ENCODE assay signal across 8 cellular contexts in the genomic region with DNA sequence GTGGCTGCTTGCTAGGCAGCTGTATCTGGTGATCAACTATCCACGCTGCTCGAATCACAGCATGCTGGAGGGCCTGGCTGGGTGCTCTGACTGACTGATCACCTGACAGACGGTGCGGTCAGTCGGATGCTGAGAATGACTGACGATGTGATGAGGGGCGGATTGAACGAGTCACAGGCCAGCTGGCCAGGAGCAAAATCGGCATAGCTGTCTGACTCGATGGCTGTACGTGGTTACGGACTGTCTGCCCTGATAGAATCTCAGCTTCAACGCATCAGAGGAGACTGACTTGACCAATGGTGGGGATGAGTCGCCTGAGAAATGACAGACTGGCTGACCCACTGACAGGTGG. TPM values are rescaled to one million over a fixed set of nuclear protein-coding genes. Genes with fewer than 3 reads are reported as not detected.
DNase-seq lines count a peak whose midpoint lies in the region; ATAC-seq and TF ChIP-seq lines count a peak whose summit lies in the region.

No MANE protein-coding gene starts in this region.

- WGBS in ectodermal cell, 2 experiments = 63% methylated on average over 14 of the region's 14 CpGs

- peak overlapping the region; percentile 88 for H3K9ac ChIP-seq in NT2/D1 (ENCODE audit: insufficient read length, low read depth)

- no peaks in the 10 kb centered on the region for H3K9me3 ChIP-seq in DOHH2 (ENCODE audit: control insufficient read depth, insufficient read depth, low read length)
- H3K9me3 ChIP-seq in NT2/D1 (ENCODE audit: insufficient read depth, low read length) = no peaks in the 10 kb centered on the region
- no peaks in the 10 kb centered on the region for H3K9me3 ChIP-seq in ectodermal cell (ENCODE audit: control insufficient read depth, low read length)
- H3K9me3 ChIP-seq in osteoblast (ENCODE audit: low read depth, low read length) = no peaks in the 10 kb centered on the region

- H3K36me3 ChIP-seq in DOHH2 (ENCODE audit: control insufficient read depth, low read length) = peaks cover 24% of the 10 kb centered on the region
- H3K36me3 ChIP-seq in NT2/D1 (ENCODE audit: insufficient read depth, insufficient read length, low read length) = peaks cover 20% of the 10 kb centered on the region
- H3K36me3 ChIP-seq in ectodermal cell (ENCODE audit: control insufficient read depth, insufficient read depth, low read length) = no peaks in the 10 kb centered on the region
- H3K36me3 ChIP-seq in osteoblast (ENCODE audit: insufficient read depth, low read length) = no peaks in the 10 kb centered on the region

- H3K4me2 ChIP-seq in DOHH2 (ENCODE audit: low read length) (peak overlapping the region; percentile 95), osteoblast (ENCODE audit: insufficient read depth, low read length) (peak overlapping the region; percentile 90)

- no peaks in the 10 kb centered on the region for H3F3A ChIP-seq in DOHH2 (ENCODE audit: control insufficient read depth, insufficient read depth)

- H3K27me3 ChIP-seq in DOHH2 (ENCODE audit: control insufficient read depth, low read length) = no peaks in the 10 kb centered on the region
- peaks cover 28% of the 10 kb centered on the region for H3K27me3 ChIP-seq in NT2/D1 (ENCODE audit: insufficient read depth, insufficient read length)
- peaks cover 3% of the 10 kb centered on the region for H3K27me3 ChIP-seq in ectodermal cell (ENCODE audit: control insufficient read depth, insufficient read depth, low read length, poor library complexity, severe bottlenecking)
- H3K27me3 ChIP-seq in osteoblast (ENCODE audit: insufficient read depth, low read length) = no peaks in the 10 kb centered on the region

- CTCF ChIA-PET in HEK293T (lab: Yijun Ruan, JAX) = no interaction called here

- H3K4me1 ChIP-seq in DOHH2 (ENCODE audit: control insufficient read depth, low read length) = peaks cover 22% of the 10 kb centered on the region
- H3K4me1 ChIP-seq in NT2/D1 (ENCODE audit: insufficient read depth, insufficient read length) = peaks cover 19% of the 10 kb centered on the region
- H3K4me1 ChIP-seq in ectodermal cell (ENCODE audit: control insufficient read depth, insufficient read depth, low read length) = peaks cover 5% of the 10 kb centered on the region
- peaks cover 12% of the 10 kb centered on the region for H3K4me1 ChIP-seq in osteoblast (ENCODE audit: insufficient read depth, low read length)

- H3K4me3 ChIP-seq in DOHH2 (ENCODE audit: low read length) = peak overlapping the region; percentile 84
- H3K4me3 ChIP-seq in NT2/D1 (ENCODE audit: insufficient read length, low read depth) = peak overlapping the region; percentile 81
- peak overlapping the region; percentile 62 for H3K4me3 ChIP-seq in ectodermal cell (ENCODE audit: insufficient read depth, low read depth, low read length)
- H3K4me3 ChIP-seq in osteoblast (ENCODE audit: insufficient read depth, low read length) = peak overlapping the region; percentile 75

- no peak for ATAC-seq in GM19351 (IDR thresholded peaks at IDR 0.05; ENCODE audit: unreplicated experiment)

- TF ChIP-seq CTCF in DOHH2 (IDR thresholded peaks at IDR 0.05; ENCODE audit: low read depth, low read length, poor library complexity, severe bottlenecking) (no peak), osteoblast (IDR thresholded peaks at IDR 0.05; ENCODE audit: extremely low read depth, low read depth, low read length) (no peak)

- POLR2A ChIA-PET in HEK293T (lab: Yijun Ruan, JAX) = interaction anchor here (0.9 to 4.5 kb wide), 6 partner anchors 11 to 203 kb away, joined by 3 to 22 read pairs (median 4); a partner anchor contains a TSS

- H4K20me1 ChIP-seq in DOHH2 (ENCODE audit: control insufficient read depth, insufficient read depth, low read depth, low read length) = no peaks in the 10 kb centered on the region
- H4K20me1 ChIP-seq in osteoblast (ENCODE audit: insufficient read depth, low read length) = no peaks in the 10 kb centered on the region

- peaks cover 36% of the 10 kb centered on the region for H3K79me2 ChIP-seq in DOHH2 (ENCODE audit: control insufficient read depth, low read length)
- H3K79me2 ChIP-seq in osteoblast (ENCODE audit: insufficient read depth, low read length) = peaks cover 6% of the 10 kb centered on the region

- no peak for DNase-seq in NT2/D1 (ENCODE audit: low read depth, low spot score)
- DNase-seq in osteoblast (ENCODE audit: insufficient read length, low spot score, missing footprints) = no peak
- DNase-seq in OCI-M2 (lab: John Stamatoyannopoulos, UW; ENCODE audit: unreplicated experiment) = no peak
- DNase-seq in NCI-H2029 treated with DMSO at 0.1 percent for 48 hours (lab: John Stamatoyannopoulos, UW) = no peak
- DNase-seq in HEK293T (ENCODE audit: extremely low spot score) = no peak

- H2AFZ ChIP-seq in osteoblast (ENCODE audit: low read length) = peak overlapping the region; percentile 92

- H3K27ac ChIP-seq in DOHH2 (ENCODE audit: low read depth, low read length) (0 out of 2 replicates have a peak overlapping the region, but pooled peaks have one; percentile 73), ectodermal cell (ENCODE audit: insufficient read depth, low read depth, low read length, poor library complexity, severe bottlenecking) (no peak overlapping the region), osteoblast (ENCODE audit: low read depth, low read length) (peak overlapping the region; percentile 63)

- H3K9me2 ChIP-seq in DOHH2 (replicated peaks; ENCODE audit: control insufficient read depth, low read length) = no peaks in the 10 kb centered on the region

TF ChIP-seq in HEK293T, 16 proteins besides CTCF, POLR2A, EP300 and RAD21:
- TF ChIP-seq ELF4 (IDR thresholded peaks at IDR 0.05) (no peak), FOXM1 (IDR thresholded peaks at IDR 0.05; ENCODE audit: borderline replicate concordance) (no peak), LEF1 (IDR thresholded peaks at IDR 0.05; ENCODE audit: borderline replicate concordance) (no peak), HDGF (IDR thresholded peaks at IDR 0.05; ENCODE audit: borderline replicate concordance) (no peak), FOXA1 (IDR thresholded peaks at IDR 0.05) (no peak), TARDBP (IDR thresholded peaks at IDR 0.05) (no peak), FOXK2 (IDR thresholded peaks at IDR 0.05) (no peak), L3MBTL2 (conservative IDR thresholded peaks at IDR 0.05) (no peak), NFRKB (IDR thresholded peaks at IDR 0.05) (no peak), ARNT (IDR thresholded peaks at IDR 0.05) (no peak), CTBP1 (IDR thresholded peaks at IDR 0.05; ENCODE audit: borderline replicate concordance) (no peak), ZNF384 (IDR thresholded peaks at IDR 0.05) (no peak), SP1 (IDR thresholded peaks at IDR 0.05) (no peak), SUZ12 (IDR thresholded peaks at IDR 0.05) (no peak), BHLHE40 (IDR thresholded peaks at IDR 0.05; ENCODE audit: borderline replicate concordance) (no peak)
- TF ChIP-seq, protein P1, sequence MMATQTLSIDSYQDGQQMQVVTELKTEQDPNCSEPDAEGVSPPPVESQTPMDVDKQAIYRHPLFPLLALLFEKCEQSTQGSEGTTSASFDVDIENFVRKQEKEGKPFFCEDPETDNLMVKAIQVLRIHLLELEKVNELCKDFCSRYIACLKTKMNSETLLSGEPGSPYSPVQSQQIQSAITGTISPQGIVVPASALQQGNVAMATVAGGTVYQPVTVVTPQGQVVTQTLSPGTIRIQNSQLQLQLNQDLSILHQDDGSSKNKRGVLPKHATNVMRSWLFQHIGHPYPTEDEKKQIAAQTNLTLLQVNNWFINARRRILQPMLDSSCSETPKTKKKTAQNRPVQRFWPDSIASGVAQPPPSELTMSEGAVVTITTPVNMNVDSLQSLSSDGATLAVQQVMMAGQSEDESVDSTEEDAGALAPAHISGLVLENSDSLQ (IDR thresholded peaks at IDR 0.05) = no peak

RNA-seq across cellular contexts. Expression of a gene that starts 1.0 kb away (rescaled TPM):
- polyA plus RNA-seq in ectodermal cell (2013, experiment 1 of 4) = 16.2 TPM
- 14.5 TPM for polyA plus RNA-seq in ectodermal cell (2013, experiment 2 of 4)
- polyA plus RNA-seq in ectodermal cell (2013, experiment 3 of 4) = 11.9 TPM
- 12.8 TPM for polyA plus RNA-seq in ectodermal cell (2013, experiment 4 of 4)
- 2.5 and 2.7 TPM in 2 replicates for total RNA-seq in osteoblast

RNA-seq across cellular contexts. Expression of a gene that starts 11.9 kb away (rescaled TPM):
- polyA plus RNA-seq in ectodermal cell (2013, experiment 1 of 4) = 1.4 TPM
- polyA plus RNA-seq in ectodermal cell (2013, experiment 2 of 4) = 0.69 TPM
- polyA plus RNA-seq in ectodermal cell (2013, experiment 3 of 4) = 0.59 TPM
- 0.89 TPM for polyA plus RNA-seq in ectodermal cell (2013, experiment 4 of 4)
- 0.36 TPM in 1 of 2 replicates, not detected in the other for total RNA-seq in osteoblast
